Comparison of ENCODE assay signal across 9 cellular contexts in the genomic region with DNA sequence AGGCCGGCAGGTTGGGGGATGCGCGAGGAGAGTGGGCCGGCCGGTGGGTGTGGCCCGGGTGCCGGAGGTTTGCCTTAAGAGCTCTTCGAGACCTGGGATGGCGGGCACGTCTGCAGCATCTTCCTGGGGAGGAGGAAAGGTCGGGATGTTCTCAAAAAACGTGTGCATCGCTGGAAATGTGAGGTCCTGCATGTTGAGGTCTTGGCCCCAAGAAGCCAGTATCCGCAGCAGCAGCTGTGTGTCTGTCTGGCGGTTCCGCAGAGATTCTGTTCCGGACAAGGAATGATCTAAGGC.
DNase-seq lines count a peak whose midpoint lies in the region; ATAC-seq lines count a peak whose summit lies in the region.
"Had no signal": no experiment of that assay in that cellular context is flagged by ENCODE, and none has a peak within 500 bp of the region (broad histone marks: within the 10 kb centered on the region; RNA-seq: fewer than 3 reads in every experiment).

No MANE protein-coding gene starts in this region.

- DNase-seq in GM03348 (ENCODE audit: low spot score), result peak; percentile 43
- peak; percentile 1 for DNase-seq in T-helper 22 cell (ENCODE audit: low read depth)
- peak; percentile 45 for DNase-seq in glomerular visceral epithelial cell (ENCODE audit: extremely low spot score)
- no peak for DNase-seq in NAMALWA (ENCODE audit: low spot score)
- DNase-seq in SIG-M5 treated with dmso at 0.1 percent for 504 hours (lab: John Stamatoyannopoulos, UW; ENCODE audit: unreplicated experiment), result no peak

- peak overlapping the region; percentile 39 to 63 (median 53) for H3K4me3 ChIP-seq in skin epidermis

- no peak for ATAC-seq in GM19395 (IDR thresholded peaks at IDR 0.05; ENCODE audit: unreplicated experiment)
- ATAC-seq in HG03442 (IDR thresholded peaks at IDR 0.05; ENCODE audit: unreplicated experiment), result no peak

- peak overlapping the region in 10 of 21 experiments; percentile 6 to 92 (median 60) for H3K27ac ChIP-seq in skin epidermis
- H3K27ac ChIP-seq: VCaP had no signal

Comparison
In these comparisons a context has a peak if more than half of its experiments do, and no peak if none do; other contexts are left out.
1. DNase-seq: peak in GM03348 (single experiment), T-helper 22 cell (single experiment) and glomerular visceral epithelial cell (single experiment); none in NAMALWA (single experiment) and SIG-M5 treated with dmso at 0.1 percent for 504 hours (single experiment).